ENCODE assay signal across 1 cellular context in genomic region chr1:214414691-214415090, GRCh38.
TF ChIP-seq lines count a peak whose summit lies in the region.

No MANE protein-coding gene starts in this region.

TF ChIP-seq in HepG2, 621 proteins besides CTCF, POLR2A, EP300 and RAD21 (continued from another document):
- TF ChIP-seq ZBTB33 (CRISPR knock-in tag; IDR thresholded peaks at IDR 0.05) (peak; percentile 44), NFKBIZ (CRISPR knock-in tag; IDR thresholded peaks at IDR 0.05) (no peak), SMAD9 (CRISPR knock-in tag; IDR thresholded peaks at IDR 0.05) (no peak), ATRX (CRISPR knock-in tag; IDR thresholded peaks at IDR 0.05; ENCODE audit: borderline replicate concordance) (no peak), ZNF616 (CRISPR knock-in tag; IDR thresholded peaks at IDR 0.05; ENCODE audit: low read depth) (no peak), ZNF281 (CRISPR knock-in tag; IDR thresholded peaks at IDR 0.05; ENCODE audit: borderline replicate concordance) (no peak), NR2F6 (IDR thresholded peaks at IDR 0.05) (peak; percentile 91), NR2F6 (CRISPR knock-in tag; IDR thresholded peaks at IDR 0.05) (peak; percentile 94), UBTF (CRISPR knock-in tag; IDR thresholded peaks at IDR 0.05) (no peak), HDAC2 (CRISPR knock-in tag; IDR thresholded peaks at IDR 0.05) (peak; percentile 51), ZNF839 (CRISPR knock-in tag; IDR thresholded peaks at IDR 0.05; ENCODE audit: borderline replicate concordance) (no peak), CREM (IDR thresholded peaks at IDR 0.05) (peak; percentile 43; the same call in 1 of the 2 replicates), CREM (CRISPR knock-in tag; IDR thresholded peaks at IDR 0.05) (no peak), ZBTB49 (CRISPR knock-in tag; IDR thresholded peaks at IDR 0.05; ENCODE audit: borderline replicate concordance) (no peak), XRCC5 (optimal IDR thresholded peaks at IDR 0.05; ENCODE audit: low read length) (no peak), FOXP1 (IDR thresholded peaks at IDR 0.05) (no peak), FOXP1 (CRISPR knock-in tag; IDR thresholded peaks at IDR 0.05) (peak; percentile 48; the same call in 1 of the 2 replicates)
- TF ChIP-seq, protein P1, sequence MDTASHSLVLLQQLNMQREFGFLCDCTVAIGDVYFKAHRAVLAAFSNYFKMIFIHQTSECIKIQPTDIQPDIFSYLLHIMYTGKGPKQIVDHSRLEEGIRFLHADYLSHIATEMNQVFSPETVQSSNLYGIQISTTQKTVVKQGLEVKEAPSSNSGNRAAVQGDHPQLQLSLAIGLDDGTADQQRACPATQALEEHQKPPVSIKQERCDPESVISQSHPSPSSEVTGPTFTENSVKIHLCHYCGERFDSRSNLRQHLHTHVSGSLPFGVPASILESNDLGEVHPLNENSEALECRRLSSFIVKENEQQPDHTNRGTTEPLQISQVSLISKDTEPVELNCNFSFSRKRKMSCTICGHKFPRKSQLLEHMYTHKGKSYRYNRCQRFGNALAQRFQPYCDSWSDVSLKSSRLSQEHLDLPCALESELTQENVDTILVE (CRISPR knock-in tag; IDR thresholded peaks at IDR 0.05) = no peak
- TF ChIP-seq, protein P2, sequence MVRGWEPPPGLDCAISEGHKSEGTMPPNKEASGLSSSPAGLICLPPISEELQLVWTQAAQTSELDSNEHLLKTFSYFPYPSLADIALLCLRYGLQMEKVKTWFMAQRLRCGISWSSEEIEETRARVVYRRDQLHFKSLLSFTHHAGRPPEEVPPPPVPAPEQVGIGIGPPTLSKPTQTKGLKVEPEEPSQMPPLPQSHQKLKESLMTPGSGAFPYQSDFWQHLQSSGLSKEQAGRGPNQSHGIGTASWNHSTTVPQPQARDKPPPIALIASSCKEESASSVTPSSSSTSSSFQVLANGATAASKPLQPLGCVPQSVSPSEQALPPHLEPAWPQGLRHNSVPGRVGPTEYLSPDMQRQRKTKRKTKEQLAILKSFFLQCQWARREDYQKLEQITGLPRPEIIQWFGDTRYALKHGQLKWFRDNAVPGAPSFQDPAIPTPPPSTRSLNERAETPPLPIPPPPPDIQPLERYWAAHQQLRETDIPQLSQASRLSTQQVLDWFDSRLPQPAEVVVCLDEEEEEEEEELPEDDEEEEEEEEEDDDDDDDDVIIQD (CRISPR knock-in tag; IDR thresholded peaks at IDR 0.05; ENCODE audit: low read depth) = peak; percentile 61; the same call in 1 of the 2 replicates
- TF ChIP-seq, protein P3, sequence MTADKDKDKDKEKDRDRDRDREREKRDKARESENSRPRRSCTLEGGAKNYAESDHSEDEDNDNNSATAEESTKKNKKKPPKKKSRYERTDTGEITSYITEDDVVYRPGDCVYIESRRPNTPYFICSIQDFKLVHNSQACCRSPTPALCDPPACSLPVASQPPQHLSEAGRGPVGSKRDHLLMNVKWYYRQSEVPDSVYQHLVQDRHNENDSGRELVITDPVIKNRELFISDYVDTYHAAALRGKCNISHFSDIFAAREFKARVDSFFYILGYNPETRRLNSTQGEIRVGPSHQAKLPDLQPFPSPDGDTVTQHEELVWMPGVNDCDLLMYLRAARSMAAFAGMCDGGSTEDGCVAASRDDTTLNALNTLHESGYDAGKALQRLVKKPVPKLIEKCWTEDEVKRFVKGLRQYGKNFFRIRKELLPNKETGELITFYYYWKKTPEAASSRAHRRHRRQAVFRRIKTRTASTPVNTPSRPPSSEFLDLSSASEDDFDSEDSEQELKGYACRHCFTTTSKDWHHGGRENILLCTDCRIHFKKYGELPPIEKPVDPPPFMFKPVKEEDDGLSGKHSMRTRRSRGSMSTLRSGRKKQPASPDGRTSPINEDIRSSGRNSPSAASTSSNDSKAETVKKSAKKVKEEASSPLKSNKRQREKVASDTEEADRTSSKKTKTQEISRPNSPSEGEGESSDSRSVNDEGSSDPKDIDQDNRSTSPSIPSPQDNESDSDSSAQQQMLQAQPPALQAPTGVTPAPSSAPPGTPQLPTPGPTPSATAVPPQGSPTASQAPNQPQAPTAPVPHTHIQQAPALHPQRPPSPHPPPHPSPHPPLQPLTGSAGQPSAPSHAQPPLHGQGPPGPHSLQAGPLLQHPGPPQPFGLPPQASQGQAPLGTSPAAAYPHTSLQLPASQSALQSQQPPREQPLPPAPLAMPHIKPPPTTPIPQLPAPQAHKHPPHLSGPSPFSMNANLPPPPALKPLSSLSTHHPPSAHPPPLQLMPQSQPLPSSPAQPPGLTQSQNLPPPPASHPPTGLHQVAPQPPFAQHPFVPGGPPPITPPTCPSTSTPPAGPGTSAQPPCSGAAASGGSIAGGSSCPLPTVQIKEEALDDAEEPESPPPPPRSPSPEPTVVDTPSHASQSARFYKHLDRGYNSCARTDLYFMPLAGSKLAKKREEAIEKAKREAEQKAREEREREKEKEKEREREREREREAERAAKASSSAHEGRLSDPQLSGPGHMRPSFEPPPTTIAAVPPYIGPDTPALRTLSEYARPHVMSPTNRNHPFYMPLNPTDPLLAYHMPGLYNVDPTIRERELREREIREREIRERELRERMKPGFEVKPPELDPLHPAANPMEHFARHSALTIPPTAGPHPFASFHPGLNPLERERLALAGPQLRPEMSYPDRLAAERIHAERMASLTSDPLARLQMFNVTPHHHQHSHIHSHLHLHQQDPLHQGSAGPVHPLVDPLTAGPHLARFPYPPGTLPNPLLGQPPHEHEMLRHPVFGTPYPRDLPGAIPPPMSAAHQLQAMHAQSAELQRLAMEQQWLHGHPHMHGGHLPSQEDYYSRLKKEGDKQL (CRISPR knock-in tag; IDR thresholded peaks at IDR 0.05; ENCODE audit: low read depth) = no peak
- TF ChIP-seq, protein P4, sequence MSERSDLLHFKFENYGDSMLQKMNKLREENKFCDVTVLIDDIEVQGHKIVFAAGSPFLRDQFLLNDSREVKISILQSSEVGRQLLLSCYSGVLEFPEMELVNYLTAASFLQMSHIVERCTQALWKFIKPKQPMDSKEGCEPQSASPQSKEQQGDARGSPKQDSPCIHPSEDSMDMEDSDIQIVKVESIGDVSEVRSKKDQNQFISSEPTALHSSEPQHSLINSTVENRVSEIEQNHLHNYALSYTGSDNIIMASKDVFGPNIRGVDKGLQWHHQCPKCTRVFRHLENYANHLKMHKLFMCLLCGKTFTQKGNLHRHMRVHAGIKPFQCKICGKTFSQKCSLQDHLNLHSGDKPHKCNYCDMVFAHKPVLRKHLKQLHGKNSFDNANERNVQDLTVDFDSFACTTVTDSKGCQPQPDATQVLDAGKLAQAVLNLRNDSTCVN (CRISPR knock-in tag; IDR thresholded peaks at IDR 0.05; ENCODE audit: borderline replicate concordance) = no peak
- TF ChIP-seq, protein P5, sequence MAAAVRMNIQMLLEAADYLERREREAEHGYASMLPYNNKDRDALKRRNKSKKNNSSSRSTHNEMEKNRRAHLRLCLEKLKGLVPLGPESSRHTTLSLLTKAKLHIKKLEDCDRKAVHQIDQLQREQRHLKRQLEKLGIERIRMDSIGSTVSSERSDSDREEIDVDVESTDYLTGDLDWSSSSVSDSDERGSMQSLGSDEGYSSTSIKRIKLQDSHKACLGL (CRISPR knock-in tag; IDR thresholded peaks at IDR 0.05) = no peak
